ENCODE assay signal across 15 cellular contexts in genomic region chr4:66178901-66179300, GRCh38.
A peak's percentile ranks its signal among the peaks of the same experiment; 100 is the strongest.
DNase-seq lines count a peak whose midpoint lies in the region; ATAC-seq and TF ChIP-seq lines count a peak whose summit lies in the region.
"Had no signal": no experiment of that assay in that cellular context is flagged by ENCODE, and none has a peak within 500 bp of the region (broad histone marks: within the 10 kb centered on the region; RNA-seq: fewer than 3 reads in every experiment).

No MANE protein-coding gene starts in this region.

- H3K36me3 ChIP-seq in CD8-positive, alpha-beta memory T cell (ENCODE audit: insufficient read depth, low read length): no peaks in the 10 kb centered on the region

- POLR2A ChIA-PET in CD8-positive, alpha-beta memory T cell (lab: Charles Lee): no interaction called here

- CTCF ChIA-PET in CD8-positive, alpha-beta memory T cell (lab: Charles Lee): no interaction called here

- H3K9me3 ChIP-seq in CD8-positive, alpha-beta memory T cell (ENCODE audit: low read length): no peaks in the 10 kb centered on the region

- no peak overlapping the region for H3K4me3 ChIP-seq in CD8-positive, alpha-beta memory T cell (ENCODE audit: low read length)
- H3K4me3 ChIP-seq: psoas muscle had no signal

- no peak overlapping the region for H3K27ac ChIP-seq in CD8-positive, alpha-beta memory T cell (ENCODE audit: low read depth, low read length)
- H3K27ac ChIP-seq: psoas muscle had no signal

- H3K36me3 Mint-ChIP-seq in brain: no peaks in the 10 kb centered on the region
- H3K36me3 Mint-ChIP-seq in CD8-positive, alpha-beta memory T cell: no peaks in the 10 kb centered on the region

- no peak for ATAC-seq in HG03439 (IDR thresholded peaks at IDR 0.05; ENCODE audit: unreplicated experiment)
- ATAC-seq: psoas muscle; stimulated activated naive CD8-positive, alpha-beta T cell treated with anti-CD3 and anti-CD28 coated beads, Interleukin-15, amount 100 ng/mL, for 72 hours had no signal

- peaks cover 10% of the 10 kb centered on the region for H3K4me1 Mint-ChIP-seq in brain
- no peaks in the 10 kb centered on the region for H3K4me1 Mint-ChIP-seq in CD8-positive, alpha-beta memory T cell
- H3K4me1 Mint-ChIP-seq: stimulated activated naive CD8-positive, alpha-beta T cell treated with anti-CD3 and anti-CD28 coated beads, Interleukin-15, amount 100 ng/mL, for 72 hours had no signal

- DNase-seq in D341Med (ENCODE audit: low spot score): peak; percentile 38
- DNase-seq in LHCN-M2 (ENCODE audit: low read depth): peak; percentile 87
- peak; percentile 1 for DNase-seq in midbrain (lab: John Stamatoyannopoulos, UW)
- no peak for DNase-seq in GOT3 (lab: John Stamatoyannopoulos, UW)
- no peak for DNase-seq in DMS153 (lab: John Stamatoyannopoulos, UW)
- no peak for DNase-seq in CD8-positive, alpha-beta memory T cell
- DNase-seq: activated CD4-positive, CD25-positive, alpha-beta regulatory T cell; activated T-cell treated with anti-CD3 and anti-CD28 coated beads, Interleukin-2, amount 50 U/mL, for 1 hour; C1 segment of cervical spinal cord; NCI-H510A; psoas muscle; SIG-M5; stimulated activated naive CD8-positive, alpha-beta T cell treated with anti-CD3 and anti-CD28 coated beads, Interleukin-15, amount 100 ng/mL, for 72 hours had no signal

- H3K27ac Mint-ChIP-seq in brain: peak overlapping the region in 3 of 5 experiments; percentile 20 to 56 (median 29)
- H3K27ac Mint-ChIP-seq in CD8-positive, alpha-beta memory T cell: no peak overlapping the region
- H3K27ac Mint-ChIP-seq: stimulated activated naive CD8-positive, alpha-beta T cell treated with anti-CD3 and anti-CD28 coated beads, Interleukin-15, amount 100 ng/mL, for 72 hours had no signal

- no peak for TF ChIP-seq CTCF in brain (conservative IDR thresholded peaks at IDR 0.05)

- peaks cover 0 to 15% (median 4%) of the 10 kb centered on the region in 5 experiments for H3K9me3 Mint-ChIP-seq in brain
- peaks cover 6 to 27% (median 15%) of the 10 kb centered on the region in 5 donors for H3K9me3 Mint-ChIP-seq in CD8-positive, alpha-beta memory T cell

- H3K27me3 Mint-ChIP-seq in brain: no peaks in the 10 kb centered on the region
- no peaks in the 10 kb centered on the region for H3K27me3 Mint-ChIP-seq in CD8-positive, alpha-beta memory T cell
- H3K27me3 Mint-ChIP-seq: stimulated activated naive CD8-positive, alpha-beta T cell treated with anti-CD3 and anti-CD28 coated beads, Interleukin-15, amount 100 ng/mL, for 72 hours had no signal

- no peak overlapping the region for H3K4me3 Mint-ChIP-seq in brain
- H3K4me3 Mint-ChIP-seq in CD8-positive, alpha-beta memory T cell: no peak overlapping the region
- H3K4me3 Mint-ChIP-seq: stimulated activated naive CD8-positive, alpha-beta T cell treated with anti-CD3 and anti-CD28 coated beads, Interleukin-15, amount 100 ng/mL, for 72 hours had no signal

- H3K4me1 ChIP-seq in CD8-positive, alpha-beta memory T cell (ENCODE audit: insufficient read depth, low read length): no peaks in the 10 kb centered on the region
- H3K4me1 ChIP-seq: psoas muscle had no signal

- no peaks in the 10 kb centered on the region for H3K27me3 ChIP-seq in CD8-positive, alpha-beta memory T cell (ENCODE audit: insufficient read depth, low read length, poor library complexity, severe bottlenecking)

Comparison
In these comparisons a context has a peak if more than half of its experiments do, and no peak if none do; other contexts are left out.
1. DNase-seq: peak in D341Med (single experiment), LHCN-M2 (single experiment) and midbrain (single experiment); none in GOT3 (single experiment), DMS153 (single experiment) and CD8-positive, alpha-beta memory T cell (0 of 5).
2. H3K27ac Mint-ChIP-seq: peak in brain (3 of 5); none in CD8-positive, alpha-beta memory T cell (0 of 8).